In the genomic region with DNA sequence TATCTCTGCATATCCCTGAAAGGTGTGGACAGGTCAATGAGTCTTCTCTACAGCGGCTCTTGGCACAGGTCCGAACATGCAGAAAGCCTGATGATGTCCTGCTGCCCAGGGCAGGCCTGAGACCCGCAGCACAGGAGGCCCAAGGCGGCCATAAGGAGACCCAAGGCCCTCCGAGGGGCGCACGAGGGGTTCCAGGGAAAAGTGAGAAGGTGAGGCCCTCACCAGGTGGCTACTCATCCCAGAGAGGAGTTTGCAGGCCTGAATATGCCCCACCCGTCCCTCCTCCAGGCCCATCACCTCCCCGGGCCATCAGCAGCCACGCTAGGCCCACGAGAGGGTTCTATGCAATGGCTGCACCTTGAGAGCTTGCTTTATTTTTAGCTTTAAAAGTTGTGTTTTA, we compare ENCODE assay signal across 12 cellular contexts.
"Had no signal": no experiment of that assay in that cellular context is flagged by ENCODE, and none has a peak within 500 bp of the region (broad histone marks: within the 10 kb centered on the region; RNA-seq: fewer than 3 reads in every experiment).

No MANE protein-coding gene starts in this region.

- H3K4me3 ChIP-seq: left lung, suprapubic skin, tibial nerve had no signal

- H3K9me3 ChIP-seq: left lung, suprapubic skin, tibial nerve had no signal

- H3K27me3 ChIP-seq: left lung, suprapubic skin, tibial nerve had no signal

- H3K36me3 ChIP-seq: left lung, suprapubic skin had no signal

- DNase-seq: activated CD4-positive, alpha-beta memory T cell treated with anti-CD3 and anti-CD28 coated beads, Interleukin-2, amount 10 ng/mL, durations not matched to agents 7 days and 5 days; activated CD4-positive, alpha-beta T cell treated with anti-CD3 and anti-CD28 coated beads, Interleukin-2, amount 10 ng/mL, durations not matched to agents 24 days and 14 days; activated effector memory CD4-positive, alpha-beta T cell treated with Interleukin-2 at 50 U/mL for 16 hours; activated naive CD4-positive, alpha-beta T cell treated with anti-CD3 and anti-CD28 coated beads, Interleukin-2, amount 10 ng/mL, durations not matched to agents 7 days and 5 days; activated T-cell treated with anti-CD3 and anti-CD28 coated beads, Interleukin-2, amount 50 U/mL, for 72 hours; amygdala; foreskin fibroblast; nucleus accumbens; stimulated activated CD4-positive, alpha-beta T cell treated with anti-CD3 and anti-CD28 coated beads, Interleukin-4, amount 100 ng/mL, for 4 hours had no signal

- H3K27ac ChIP-seq: left lung, suprapubic skin, tibial nerve had no signal

- ATAC-seq: activated T-cell treated with anti-CD3 and anti-CD28 coated beads, Interleukin-2, amount 50 U/mL, for 72 hours; left lung had no signal
